Comparison of ENCODE assay signal across 8 cellular contexts in genomic region chr6:31070711-31071197, GRCh38. TPM values are rescaled to one million over a fixed set of nuclear protein-coding genes. Genes with fewer than 3 reads are reported as not detected.
DNase-seq lines count a peak whose midpoint lies in the region; ATAC-seq and TF ChIP-seq lines count a peak whose summit lies in the region.

No MANE protein-coding gene starts in this region.

- DNase-seq in G401 (ENCODE audit: low spot score) (peak; percentile 67), M059J (ENCODE audit: low read depth) (peak; percentile 88), left kidney (ENCODE audit: low read depth, low spot score) (peak; percentile 89), activated gamma-delta T cell treated with Interleukin-2 at 50 U/mL for 16 hours (no peak)
- no peak for DNase-seq in activated naive CD4-positive, alpha-beta T cell treated with anti-CD3 and anti-CD28 coated beads for 36 hours

- H3K27me3 Mint-ChIP-seq in brain = peaks cover 4% of the 10 kb centered on the region
- H3K27me3 Mint-ChIP-seq in activated naive CD4-positive, alpha-beta T cell treated with anti-CD3 and anti-CD28 coated beads for 36 hours (ENCODE audit: low read depth) = no peaks in the 10 kb centered on the region

- CTCF ChIA-PET in activated naive CD4-positive, alpha-beta T cell treated with anti-CD3 and anti-CD28 coated beads for 36 hours (lab: Charles Lee) = interaction anchor here (0.9 to 3.5 kb wide), 8 partner anchors 9 to 156 kb away, joined by 3 to 27 read pairs (median 5); partner anchors contain the start of genes MUCL3 and VARS2

- peak overlapping the region in 2 of 5 experiments; percentile 23 to 28 for H3K4me3 Mint-ChIP-seq in brain
- no peak overlapping the region for H3K4me3 Mint-ChIP-seq in activated naive CD4-positive, alpha-beta T cell treated with anti-CD3 and anti-CD28 coated beads for 36 hours

- in situ Hi-C loops in G401 (cut with HindIII; ENCODE audit: low sequenced_read_pairs) = no loop called here

- TF ChIP-seq CTCF in brain (conservative IDR thresholded peaks at IDR 0.05) = peak; percentile 68 to 75

- H3K36me3 Mint-ChIP-seq in brain = no peaks in the 10 kb centered on the region
- H3K36me3 Mint-ChIP-seq in activated naive CD4-positive, alpha-beta T cell treated with anti-CD3 and anti-CD28 coated beads for 36 hours (ENCODE audit: low read depth) = no peaks in the 10 kb centered on the region

- ATAC-seq in HG03469 (IDR thresholded peaks at IDR 0.05; ENCODE audit: unreplicated experiment) (no peak), HG03135 (IDR thresholded peaks at IDR 0.05; ENCODE audit: unreplicated experiment) (no peak)

- H3K4me1 Mint-ChIP-seq in brain = peaks cover 72% of the 10 kb centered on the region
- no peaks in the 10 kb centered on the region for H3K4me1 Mint-ChIP-seq in activated naive CD4-positive, alpha-beta T cell treated with anti-CD3 and anti-CD28 coated beads for 36 hours (ENCODE audit: low read depth)

- no peaks in the 10 kb centered on the region for H3K9me3 Mint-ChIP-seq in brain
- no peaks in the 10 kb centered on the region for H3K9me3 Mint-ChIP-seq in activated naive CD4-positive, alpha-beta T cell treated with anti-CD3 and anti-CD28 coated beads for 36 hours

- H3K27ac Mint-ChIP-seq in brain = peak overlapping the region; percentile 73 to 98 (median 91)
- H3K27ac Mint-ChIP-seq in activated naive CD4-positive, alpha-beta T cell treated with anti-CD3 and anti-CD28 coated beads for 36 hours = no peak overlapping the region

- intact Hi-C loops in activated naive CD4-positive, alpha-beta T cell treated with anti-CD3 and anti-CD28 coated beads for 36 hours (cut with micrococcal nuclease) = no loop called here

RNA-seq across cellular contexts. Expression of gene C6orf15, which starts 41.6 kb away (rescaled TPM):
- total RNA-seq in G401 (2014; rRNA removed; shearing (Covaris generic)) = not detected in 2 replicates
- not detected in 2 replicates for total RNA-seq in M059J (2014; rRNA removed; shearing (Covaris generic))
- not detected for polyA plus RNA-seq in brain (ENCODE audit: insufficient read depth, low read depth, low replicate concordance)
- not detected for total RNA-seq in activated naive CD4-positive, alpha-beta T cell treated with anti-CD3 and anti-CD28 coated beads for 36 hours

RNA-seq across cellular contexts. Expression of gene PSORS1C1, which starts 43.8 kb away (rescaled TPM):
- not detected in 2 replicates for total RNA-seq in G401 (2014; rRNA removed; shearing (Covaris generic))
- 0.15 and 8.3 TPM in 2 replicates for total RNA-seq in M059J (2014; rRNA removed; shearing (Covaris generic))
- polyA plus RNA-seq in brain (ENCODE audit: insufficient read depth, low read depth, low replicate concordance) = not detected
- total RNA-seq in activated naive CD4-positive, alpha-beta T cell treated with anti-CD3 and anti-CD28 coated beads for 36 hours = under 1 TPM; 0.29 to 0.40 TPM

RNA-seq across cellular contexts. Expression of gene CDSN, which starts 49.5 kb away (rescaled TPM):
- total RNA-seq in G401 (2014; rRNA removed; shearing (Covaris generic)) = not detected in 2 replicates
- not detected in 2 replicates for total RNA-seq in M059J (2014; rRNA removed; shearing (Covaris generic))
- polyA plus RNA-seq in brain (ENCODE audit: insufficient read depth, low read depth, low replicate concordance) = not detected
- total RNA-seq in activated naive CD4-positive, alpha-beta T cell treated with anti-CD3 and anti-CD28 coated beads for 36 hours = not detected

Comparison
In these comparisons a context has a peak if more than half of its experiments do, and no peak if none do; other contexts are left out.
1. DNase-seq: peak in G401 (single experiment), M059J (single experiment) and left kidney (single experiment); none in activated naive CD4-positive, alpha-beta T cell treated with anti-CD3 and anti-CD28 coated beads for 36 hours (single experiment) and activated gamma-delta T cell treated with Interleukin-2 at 50 U/mL for 16 hours (single experiment).